ENCODE assay signal across 2 cellular contexts in genomic region chr6:3369985-3370360, GRCh38.
TF ChIP-seq lines count a peak whose summit lies in the region.

No MANE protein-coding gene starts in this region.

TF ChIP-seq in GM23338, 12 proteins besides CTCF, POLR2A, EP300 and RAD21:
- TF ChIP-seq ZNF462 (CRISPR knock-in tag; IDR thresholded peaks at IDR 0.05) (no peak), EZH2 (IDR thresholded peaks at IDR 0.05; ENCODE audit: low read depth, unreplicated experiment) (no peak), REST (IDR thresholded peaks at IDR 0.05; ENCODE audit: unreplicated experiment) (no peak), POLR2AphosphoS5 (IDR thresholded peaks at IDR 0.05; ENCODE audit: low read depth) (no peak), CREB1 (CRISPR knock-in tag; IDR thresholded peaks at IDR 0.05; ENCODE audit: low read depth) (no peak), EZH2phosphoT487 (IDR thresholded peaks at IDR 0.05; ENCODE audit: unreplicated experiment) (no peak), ZNF114 (CRISPR knock-in tag; IDR thresholded peaks at IDR 0.05) (no peak), ETS1 (IDR thresholded peaks at IDR 0.05) (no peak), STAT1 (IDR thresholded peaks at IDR 0.05; ENCODE audit: unreplicated experiment) (no peak), JUNB (IDR thresholded peaks at IDR 0.05; ENCODE audit: unreplicated experiment) (no peak)

TF ChIP-seq in liver, 16 proteins besides CTCF, POLR2A, EP300 and RAD21 (continued from another document):
- no peak for TF ChIP-seq REST (IDR thresholded peaks at IDR 0.05)
- no peak for TF ChIP-seq HNF4G (IDR thresholded peaks at IDR 0.05)
